In the genomic region with DNA sequence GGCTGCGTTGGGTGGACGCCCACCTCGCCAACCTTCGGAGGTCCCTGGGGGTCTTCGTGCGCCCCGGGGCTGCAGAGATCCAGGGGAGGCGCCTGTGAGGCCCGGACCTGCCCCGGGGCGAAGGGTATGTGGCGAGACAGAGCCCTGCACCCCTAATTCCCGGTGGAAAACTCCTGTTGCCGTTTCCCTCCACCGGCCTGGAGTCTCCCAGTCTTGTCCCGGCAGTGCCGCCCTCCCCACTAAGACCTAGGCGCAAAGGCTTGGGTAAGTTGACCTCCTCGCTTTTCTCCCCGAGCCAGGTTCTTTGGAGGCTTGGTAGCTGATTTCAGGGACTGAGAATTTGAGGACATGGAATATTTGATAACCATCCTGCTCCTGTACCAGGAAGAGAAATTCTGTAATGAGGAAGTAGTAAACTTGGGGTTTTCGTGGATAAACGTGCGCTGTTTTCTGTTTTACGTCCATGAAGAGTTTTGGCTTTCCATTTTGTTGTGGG, we compare ENCODE assay signal across 1 cellular context.
TF ChIP-seq lines count a peak whose summit lies in the region.

No MANE protein-coding gene starts in this region.

TF ChIP-seq in K562, 482 proteins besides CTCF, POLR2A, EP300 and RAD21 (continued from another document):
- no peak for TF ChIP-seq ZNF124 (CRISPR knock-in tag; IDR thresholded peaks at IDR 0.05)
- TF ChIP-seq TARDBP (IDR thresholded peaks at IDR 0.05): no peak
- TF ChIP-seq RBFOX2 (IDR thresholded peaks at IDR 0.05; ENCODE audit: low read depth, low read length): no peak
- TF ChIP-seq GATAD2A (IDR thresholded peaks at IDR 0.05): no peak
- TF ChIP-seq, protein P1, sequence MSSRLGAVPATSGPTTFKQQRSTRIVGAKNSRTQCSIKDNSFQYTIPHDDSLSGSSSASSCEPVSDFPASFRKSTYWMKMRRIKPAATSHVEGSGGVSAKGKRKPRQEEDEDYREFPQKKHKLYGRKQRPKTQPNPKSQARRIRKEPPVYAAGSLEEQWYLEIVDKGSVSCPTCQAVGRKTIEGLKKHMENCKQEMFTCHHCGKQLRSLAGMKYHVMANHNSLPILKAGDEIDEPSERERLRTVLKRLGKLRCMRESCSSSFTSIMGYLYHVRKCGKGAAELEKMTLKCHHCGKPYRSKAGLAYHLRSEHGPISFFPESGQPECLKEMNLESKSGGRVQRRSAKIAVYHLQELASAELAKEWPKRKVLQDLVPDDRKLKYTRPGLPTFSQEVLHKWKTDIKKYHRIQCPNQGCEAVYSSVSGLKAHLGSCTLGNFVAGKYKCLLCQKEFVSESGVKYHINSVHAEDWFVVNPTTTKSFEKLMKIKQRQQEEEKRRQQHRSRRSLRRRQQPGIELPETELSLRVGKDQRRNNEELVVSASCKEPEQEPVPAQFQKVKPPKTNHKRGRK (tag; IDR thresholded peaks at IDR 0.05): no peak
- TF ChIP-seq DEAF1 (CRISPR knock-in tag; IDR thresholded peaks at IDR 0.05): no peak
- TF ChIP-seq ZNF143 (CRISPR knock-in tag; IDR thresholded peaks at IDR 0.05): no peak
- TF ChIP-seq XRCC4 (IDR thresholded peaks at IDR 0.05; ENCODE audit: extremely low read depth, insufficient read depth, insufficient read length): no peak
- TF ChIP-seq HDAC1 (IDR thresholded peaks at IDR 0.05): 0 out of 4 replicates have a peak, but pooled peaks of 1 of the 2 experiments have one; percentile 43
- TF ChIP-seq CBFA2T3 (IDR thresholded peaks at IDR 0.05): no peak
- TF ChIP-seq ELF1 (tag; IDR thresholded peaks at IDR 0.05): peak; percentile 64; the same call in 1 of the 2 replicates
- TF ChIP-seq NCOR1 (IDR thresholded peaks at IDR 0.05): no peak
- no peak for TF ChIP-seq MEF2D (tag; conservative IDR thresholded peaks at IDR 0.05; ENCODE audit: low read depth)
- TF ChIP-seq FOXK1 (CRISPR knock-in tag; IDR thresholded peaks at IDR 0.05; ENCODE audit: borderline replicate concordance): no peak
- TF ChIP-seq SOX6 (IDR thresholded peaks at IDR 0.05): no peak
- no peak for TF ChIP-seq ZNF212 (CRISPR knock-in tag; IDR thresholded peaks at IDR 0.05)
- no peak for TF ChIP-seq ZBTB8A (IDR thresholded peaks at IDR 0.05; ENCODE audit: partially characterized antibody)
- no peak for TF ChIP-seq DDX20 (tag; IDR thresholded peaks at IDR 0.05; ENCODE audit: low read depth)
- no peak for TF ChIP-seq CCNT2 (IDR thresholded peaks at IDR 0.05; ENCODE audit: borderline replicate concordance, extremely low read depth, insufficient read length, low read depth, low read length)
- TF ChIP-seq GATAD2B (IDR thresholded peaks at IDR 0.05; ENCODE audit: borderline replicate concordance): no peak
- TF ChIP-seq, protein P2, sequence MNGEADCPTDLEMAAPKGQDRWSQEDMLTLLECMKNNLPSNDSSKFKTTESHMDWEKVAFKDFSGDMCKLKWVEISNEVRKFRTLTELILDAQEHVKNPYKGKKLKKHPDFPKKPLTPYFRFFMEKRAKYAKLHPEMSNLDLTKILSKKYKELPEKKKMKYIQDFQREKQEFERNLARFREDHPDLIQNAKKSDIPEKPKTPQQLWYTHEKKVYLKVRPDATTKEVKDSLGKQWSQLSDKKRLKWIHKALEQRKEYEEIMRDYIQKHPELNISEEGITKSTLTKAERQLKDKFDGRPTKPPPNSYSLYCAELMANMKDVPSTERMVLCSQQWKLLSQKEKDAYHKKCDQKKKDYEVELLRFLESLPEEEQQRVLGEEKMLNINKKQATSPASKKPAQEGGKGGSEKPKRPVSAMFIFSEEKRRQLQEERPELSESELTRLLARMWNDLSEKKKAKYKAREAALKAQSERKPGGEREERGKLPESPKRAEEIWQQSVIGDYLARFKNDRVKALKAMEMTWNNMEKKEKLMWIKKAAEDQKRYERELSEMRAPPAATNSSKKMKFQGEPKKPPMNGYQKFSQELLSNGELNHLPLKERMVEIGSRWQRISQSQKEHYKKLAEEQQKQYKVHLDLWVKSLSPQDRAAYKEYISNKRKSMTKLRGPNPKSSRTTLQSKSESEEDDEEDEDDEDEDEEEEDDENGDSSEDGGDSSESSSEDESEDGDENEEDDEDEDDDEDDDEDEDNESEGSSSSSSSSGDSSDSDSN (IDR thresholded peaks at IDR 0.05; ENCODE audit: borderline replicate concordance in 1 of 2, low read depth in 2 of 2, low read length in 2 of 2): 0 out of 4 replicates have a peak, but pooled peaks of 1 of the 2 experiments have one; percentile 36
- no peak for TF ChIP-seq RNF219 (CRISPR knock-in tag; IDR thresholded peaks at IDR 0.05)
- 0 out of 2 replicates have a peak, but pooled peaks have one; percentile 33 for TF ChIP-seq TOE1 (IDR thresholded peaks at IDR 0.05; ENCODE audit: borderline replicate concordance)
- no peak for TF ChIP-seq TOE1 (CRISPR knock-in tag; IDR thresholded peaks at IDR 0.05; ENCODE audit: borderline replicate concordance, low read depth)
- TF ChIP-seq JUND (IDR thresholded peaks at IDR 0.05; ENCODE audit: borderline replicate concordance, low read depth, low read length): no peak
- TF ChIP-seq JUND (tag; IDR thresholded peaks at IDR 0.05; ENCODE audit: borderline replicate concordance, low read depth, low read length): no peak
- no peak for TF ChIP-seq RBM15 (IDR thresholded peaks at IDR 0.05; ENCODE audit: insufficient read depth, low read length)
- peak; percentile 56; the same call in 1 of the 2 replicates for TF ChIP-seq ELF2 (CRISPR knock-in tag; IDR thresholded peaks at IDR 0.05)
- no peak for TF ChIP-seq ZBTB1 (CRISPR knock-in tag; IDR thresholded peaks at IDR 0.05; ENCODE audit: borderline replicate concordance, low read depth)
- TF ChIP-seq THAP12 (CRISPR knock-in tag; IDR thresholded peaks at IDR 0.05): no peak
- TF ChIP-seq ARID2 (IDR thresholded peaks at IDR 0.05): no peak
- no peak for TF ChIP-seq E2F6 (IDR thresholded peaks at IDR 0.05; ENCODE audit: borderline replicate concordance in 1 of 2, extremely low read depth in 1 of 2, insufficient read depth in 1 of 2, insufficient read length in 1 of 2, low read depth in 1 of 2, low read length in 1 of 2, poor library complexity in 1 of 2, severe bottlenecking in 1 of 2)
TF ChIP-seq in K562: peak in this region for 18.
